In the genomic region with DNA sequence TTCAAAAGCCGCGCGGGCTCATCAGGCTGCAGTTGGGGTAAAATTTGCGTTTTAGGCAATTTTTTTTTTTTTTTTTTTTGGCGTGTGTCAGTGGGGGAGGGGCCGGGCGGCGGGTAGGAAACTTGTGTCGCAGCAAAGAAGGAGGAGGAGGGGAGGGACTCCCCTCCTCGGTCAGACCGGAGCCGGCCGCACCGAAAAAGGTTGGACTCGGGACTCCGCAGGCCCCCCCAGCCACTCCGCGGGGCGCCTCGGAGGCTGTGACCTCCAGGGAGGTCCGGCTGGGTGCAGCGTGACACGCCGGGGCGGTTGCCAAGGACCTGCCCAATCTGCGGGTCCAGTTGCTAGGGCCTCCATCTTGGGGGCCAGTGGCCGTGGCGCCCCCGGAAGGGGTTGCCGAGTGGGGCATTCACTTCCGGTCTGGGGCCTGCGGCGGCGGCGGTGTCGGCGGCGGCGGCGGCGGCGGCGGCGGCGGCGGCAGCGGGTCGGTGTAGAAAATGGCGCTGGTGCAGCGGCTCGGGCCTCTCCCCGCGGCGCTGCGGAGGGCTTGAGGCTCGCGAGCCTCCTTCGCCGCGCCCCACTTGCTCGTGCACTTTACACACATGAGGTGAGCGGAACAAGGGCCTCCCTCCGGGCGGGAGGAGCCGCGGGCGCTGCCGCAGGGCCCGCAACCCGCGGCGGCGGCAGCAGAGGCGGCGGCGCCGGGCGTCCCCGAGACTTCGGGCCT, we compare ENCODE assay signal across 8 cellular contexts. TPM values are rescaled to one million over a fixed set of nuclear protein-coding genes. Genes with fewer than 3 reads are reported as not detected.
DNase-seq lines count a peak whose midpoint lies in the region; FAIRE-seq and TF ChIP-seq lines count a peak whose summit lies in the region.

A gene (plus strand): TSS at position 409 of the 724 bp plus-strand sequence. CDS start 191 bp downstream, at position 600.

- H3K36me3 ChIP-seq in ES-I3 (ENCODE audit: insufficient read depth, low read length) (peaks cover 14% of the 10 kb centered on the region; the same call in 1 of the 2 replicates), SK-N-MC (ENCODE audit: insufficient read depth, low read length) (peaks cover 28% of the 10 kb centered on the region)

- TF ChIP-seq POLR2A in H54 (IDR thresholded peaks at IDR 0.05; ENCODE audit: low read depth, low read length): peak; percentile 44; the same call in 1 of the 2 replicates

- no peak for FAIRE-seq in H54 (lab: Jason Lieb, UNC)

- H3K9ac ChIP-seq in ES-I3 (ENCODE audit: low read depth, low read length) (peak within 1 kb of the TSS; percentile 96), SK-N-MC (ENCODE audit: insufficient read length) (peak within 1 kb of the TSS; percentile 89)

- no peaks in the 10 kb centered on the region for H3K9me3 ChIP-seq in ES-I3 (ENCODE audit: control insufficient read depth, insufficient read depth, low read length)
- no peaks in the 10 kb centered on the region for H3K9me3 ChIP-seq in SK-N-MC (ENCODE audit: low read depth, low read length)

- peak within 1 kb of the TSS; percentile 100 for H3K4me3 Mint-ChIP-seq in activated naive CD4-positive, alpha-beta T cell treated with anti-CD3 and anti-CD28 coated beads, Interleukin-2, amount 10 ng/mL, durations not matched to agents 7 days and 5 days

- H3K27ac ChIP-seq in SK-N-MC: peak within 1 kb of the TSS; percentile 92

- no peaks in the 10 kb centered on the region for H3K9me3 Mint-ChIP-seq in activated naive CD4-positive, alpha-beta T cell treated with anti-CD3 and anti-CD28 coated beads, Interleukin-2, amount 10 ng/mL, durations not matched to agents 7 days and 5 days

- peak within 1 kb of the TSS; percentile 99 for H3K27ac Mint-ChIP-seq in activated naive CD4-positive, alpha-beta T cell treated with anti-CD3 and anti-CD28 coated beads, Interleukin-2, amount 10 ng/mL, durations not matched to agents 7 days and 5 days

- CTCF ChIA-PET in activated naive CD4-positive, alpha-beta T cell treated with anti-CD3 and anti-CD28 coated beads, Interleukin-2, amount 10 ng/mL, durations not matched to agents 7 days and 5 days (lab: Charles Lee): no interaction called here

- DNase-seq in H54 (ENCODE audit: insufficient read length, low spot score) (peak; percentile 84), M059J (ENCODE audit: low read depth) (peak; percentile 87), SK-N-MC (ENCODE audit: low read depth, low spot score) (no peak), germinal center (ENCODE audit: low spot score) (peak; percentile 91), nucleus accumbens (lab: John Stamatoyannopoulos, UW) (peak in 55 of 56 donors; percentile 12 to 91 (median 83)), superior temporal gyrus (ENCODE audit: extremely low spot score) (peak; percentile 91)
- DNase-seq in activated naive CD4-positive, alpha-beta T cell treated with anti-CD3 and anti-CD28 coated beads, Interleukin-2, amount 10 ng/mL, durations not matched to agents 7 days and 5 days: peak; percentile 84

- no peaks in the 10 kb centered on the region for H3K27me3 Mint-ChIP-seq in activated naive CD4-positive, alpha-beta T cell treated with anti-CD3 and anti-CD28 coated beads, Interleukin-2, amount 10 ng/mL, durations not matched to agents 7 days and 5 days

- H3K4me1 ChIP-seq in ES-I3 (ENCODE audit: insufficient read depth, low read length): peaks cover 11% of the 10 kb centered on the region; the same call in 1 of the 2 replicates

- peaks cover 37% of the 10 kb centered on the region for H3K4me1 Mint-ChIP-seq in activated naive CD4-positive, alpha-beta T cell treated with anti-CD3 and anti-CD28 coated beads, Interleukin-2, amount 10 ng/mL, durations not matched to agents 7 days and 5 days

- H3K4me3 ChIP-seq in SK-N-MC: peak within 1 kb of the TSS; percentile 97

- H3K36me3 Mint-ChIP-seq in activated naive CD4-positive, alpha-beta T cell treated with anti-CD3 and anti-CD28 coated beads, Interleukin-2, amount 10 ng/mL, durations not matched to agents 7 days and 5 days: peaks cover 22% of the 10 kb centered on the region

RNA-seq across cellular contexts. Expression of the gene that starts here (rescaled TPM):
- total RNA-seq in M059J (2014; rRNA removed; shearing (Covaris generic)): 13.4 and 21.5 TPM in 2 replicates
